In the genomic region with DNA sequence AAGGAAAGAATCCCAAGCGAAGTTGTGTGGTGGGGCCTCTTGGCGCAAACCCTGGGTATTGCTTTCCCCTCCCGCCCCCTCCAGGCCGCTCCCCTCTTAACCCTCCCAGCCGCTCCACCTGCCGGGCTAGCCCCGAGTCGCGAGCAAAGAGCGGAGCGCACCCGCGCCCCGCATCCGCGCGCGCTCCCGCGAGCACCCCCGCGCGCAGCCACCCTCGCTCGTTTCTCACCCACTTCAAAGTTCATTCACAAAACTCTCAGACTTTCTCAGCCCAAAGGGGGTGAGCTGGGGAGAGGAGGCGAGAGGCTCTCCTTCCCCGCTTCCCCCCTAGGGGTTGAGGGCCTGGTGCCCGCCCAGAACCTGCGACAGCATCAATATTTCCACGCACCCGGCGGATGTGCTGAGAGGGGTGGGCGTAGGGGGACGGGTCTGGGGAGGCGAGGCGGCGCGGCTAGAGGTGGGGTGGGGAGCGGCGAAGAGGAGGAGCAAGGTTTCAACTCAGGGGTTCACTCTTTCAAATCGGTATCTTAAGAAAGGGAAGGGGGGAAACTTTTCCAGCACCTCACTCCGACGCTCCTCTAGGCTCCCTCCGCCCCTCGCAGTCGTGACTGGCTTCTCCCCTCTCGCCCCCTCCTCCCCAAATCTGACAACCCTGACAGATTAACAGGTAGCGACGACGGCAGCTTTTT, we compare ENCODE assay signal across 8 cellular contexts. TPM values are rescaled to one million over a fixed set of nuclear protein-coding genes. Genes with fewer than 3 reads are reported as not detected.
A peak's percentile ranks its signal among the peaks of the same experiment; 100 is the strongest.
DNase-seq lines count a peak whose midpoint lies in the region; ATAC-seq, FAIRE-seq and TF ChIP-seq lines count a peak whose summit lies in the region.

No MANE protein-coding gene starts in this region.

- peaks cover 14% of the 10 kb centered on the region for H3K4me1 ChIP-seq in GM12878 (ENCODE audit: control insufficient read depth, insufficient read depth, low read length)

- peak; percentile 91 for DNase-seq in DMS53 (lab: John Stamatoyannopoulos, UW)
- DNase-seq in NCI-H128 (lab: John Stamatoyannopoulos, UW; ENCODE audit: unreplicated experiment): peak; percentile 73
- peak; percentile 92 for DNase-seq in UCSD-AML1 (lab: John Stamatoyannopoulos, UW; ENCODE audit: unreplicated experiment)
- no peak for DNase-seq in GM12878 (ENCODE audit: low read depth, low spot score)

- peak overlapping the region; percentile 71; the same call in 1 of the 2 replicates for H3K4me2 ChIP-seq in GM12878 (ENCODE audit: control insufficient read depth, insufficient read depth)

- H3K4me3 ChIP-seq in GM12878 (no peak overlapping the region), iPS-18c (ENCODE audit: insufficient read depth, low read depth, low read length) (peak overlapping the region; percentile 83), skin epidermis (peak overlapping the region; percentile 68 to 91 (median 82))

- RAD21 ChIA-PET in GM12878 (lab: Charles Lee; ENCODE audit: unreplicated experiment): no interaction called here

- H3K27me3 ChIP-seq in GM12878 (replicated peaks in 1 of 2; ENCODE audit: control insufficient read depth in 2 of 2, insufficient read depth in 2 of 2, low read length in 1 of 2): peaks cover 10 to 34% of the 10 kb centered on the region in 2 experiments

- H2AFZ ChIP-seq in GM12878 (ENCODE audit: control insufficient read depth, low read depth, low read length): no peak overlapping the region

- no peak overlapping the region for H3K9ac ChIP-seq in GM12878 (ENCODE audit: control insufficient read depth, insufficient read depth, low read length)

- no TSS peak for BruUV-seq in GM12878 (replicated peaks; lab: Mats Ljungman, UMichigan)

- SMC1A ChIA-PET in GM12878 (lab: Charles Lee; ENCODE audit: uncharacterized antibody, unreplicated experiment): no interaction called here

- ATAC-seq in GM12878 (peak; percentile 14), HG03442 (IDR thresholded peaks at IDR 0.05; ENCODE audit: unreplicated experiment) (no peak), GM21423 (IDR thresholded peaks at IDR 0.05; ENCODE audit: unreplicated experiment) (no peak)

- H3K36me3 ChIP-seq in GM12878 (ENCODE audit: control insufficient read depth in 2 of 2, insufficient read depth in 2 of 2, low read length in 1 of 2): no peaks in the 10 kb centered on the region

- 0% methylated on average over 9 of the region's 50 CpGs for WGBS in GM12878 (ENCODE audit: insufficient coverage, insufficient replicate concordance, low lambda C conversion rate, missing lambda C conversion rate)

- TF ChIP-seq EP300 in GM12878 (IDR thresholded peaks at IDR 0.05; ENCODE audit: borderline replicate concordance in 1 of 2, control insufficient read depth in 1 of 2, low read depth in 2 of 2, low read length in 2 of 2): no peak

- POLR2A ChIA-PET in GM12878 (lab: Charles Lee): no interaction called here

- H3K27ac ChIP-seq in GM12878 (ENCODE audit: control insufficient read depth, insufficient read depth) (no peak overlapping the region), skin epidermis (peak overlapping the region; percentile 36 to 100 (median 93))

- H3K9me3 ChIP-seq in GM12878 (replicated peaks; ENCODE audit: control insufficient read depth, insufficient read depth, low read length) (no peaks in the 10 kb centered on the region), iPS-18c (ENCODE audit: control insufficient read depth, insufficient read depth, low read length) (peaks cover 3% of the 10 kb centered on the region)

- intact Hi-C loops in GM12878 (cut with micrococcal nuclease; ENCODE audit: unreplicated experiment): no loop called here

- H3K79me2 ChIP-seq in GM12878 (ENCODE audit: control insufficient read depth, insufficient read depth, low read length): no peaks in the 10 kb centered on the region

- TF ChIP-seq POLR2A in GM12878 (IDR thresholded peaks at IDR 0.05; ENCODE audit: low read depth, low read length): no peak

- CTCF ChIA-PET in GM12878 (lab: Yijun Ruan, JAX): no interaction called here

- no peak for TF ChIP-seq CTCF in GM12878 (IDR thresholded peaks at IDR 0.05 in 2 of 3, conservative IDR thresholded peaks at IDR 0.05 in 1 of 3; ENCODE audit: control insufficient read depth in 2 of 3, extremely low read depth in 1 of 3, insufficient read depth in 1 of 3, low read depth in 3 of 3, low read length in 3 of 3)

- TF ChIP-seq RAD21 in GM12878 (IDR thresholded peaks at IDR 0.05; ENCODE audit: insufficient read depth, low read depth, low read length): no peak

- in situ Hi-C loops in GM12878 (cut with MboI): no loop called here

- H4K20me1 ChIP-seq in GM12878 (ENCODE audit: control insufficient read depth, insufficient read depth): no peaks in the 10 kb centered on the region

- no peak for FAIRE-seq in GM12878 (lab: Jason Lieb, UNC)

TF ChIP-seq in GM12878, 131 proteins besides CTCF, POLR2A, EP300 and RAD21:
- TF ChIP-seq FOXM1 (IDR thresholded peaks at IDR 0.05; ENCODE audit: low read depth, low read length) (no peak), ASH2L (IDR thresholded peaks at IDR 0.05; ENCODE audit: borderline replicate concordance, low read depth) (no peak), CHD4 (IDR thresholded peaks at IDR 0.05) (no peak), SMAD1 (IDR thresholded peaks at IDR 0.05; ENCODE audit: low read depth, partially characterized antibody) (no peak), KLF5 (IDR thresholded peaks at IDR 0.05; ENCODE audit: partially characterized antibody) (no peak), CBX3 (IDR thresholded peaks at IDR 0.05; ENCODE audit: borderline replicate concordance, low read depth) (no peak), ZNF217 (IDR thresholded peaks at IDR 0.05) (no peak), KDM1A (IDR thresholded peaks at IDR 0.05; ENCODE audit: borderline replicate concordance) (no peak)
- TF ChIP-seq, protein P1, sequence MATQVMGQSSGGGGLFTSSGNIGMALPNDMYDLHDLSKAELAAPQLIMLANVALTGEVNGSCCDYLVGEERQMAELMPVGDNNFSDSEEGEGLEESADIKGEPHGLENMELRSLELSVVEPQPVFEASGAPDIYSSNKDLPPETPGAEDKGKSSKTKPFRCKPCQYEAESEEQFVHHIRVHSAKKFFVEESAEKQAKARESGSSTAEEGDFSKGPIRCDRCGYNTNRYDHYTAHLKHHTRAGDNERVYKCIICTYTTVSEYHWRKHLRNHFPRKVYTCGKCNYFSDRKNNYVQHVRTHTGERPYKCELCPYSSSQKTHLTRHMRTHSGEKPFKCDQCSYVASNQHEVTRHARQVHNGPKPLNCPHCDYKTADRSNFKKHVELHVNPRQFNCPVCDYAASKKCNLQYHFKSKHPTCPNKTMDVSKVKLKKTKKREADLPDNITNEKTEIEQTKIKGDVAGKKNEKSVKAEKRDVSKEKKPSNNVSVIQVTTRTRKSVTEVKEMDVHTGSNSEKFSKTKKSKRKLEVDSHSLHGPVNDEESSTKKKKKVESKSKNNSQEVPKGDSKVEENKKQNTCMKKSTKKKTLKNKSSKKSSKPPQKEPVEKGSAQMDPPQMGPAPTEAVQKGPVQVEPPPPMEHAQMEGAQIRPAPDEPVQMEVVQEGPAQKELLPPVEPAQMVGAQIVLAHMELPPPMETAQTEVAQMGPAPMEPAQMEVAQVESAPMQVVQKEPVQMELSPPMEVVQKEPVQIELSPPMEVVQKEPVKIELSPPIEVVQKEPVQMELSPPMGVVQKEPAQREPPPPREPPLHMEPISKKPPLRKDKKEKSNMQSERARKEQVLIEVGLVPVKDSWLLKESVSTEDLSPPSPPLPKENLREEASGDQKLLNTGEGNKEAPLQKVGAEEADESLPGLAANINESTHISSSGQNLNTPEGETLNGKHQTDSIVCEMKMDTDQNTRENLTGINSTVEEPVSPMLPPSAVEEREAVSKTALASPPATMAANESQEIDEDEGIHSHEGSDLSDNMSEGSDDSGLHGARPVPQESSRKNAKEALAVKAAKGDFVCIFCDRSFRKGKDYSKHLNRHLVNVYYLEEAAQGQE (IDR thresholded peaks at IDR 0.05; ENCODE audit: low read depth, low read length): no peak
- TF ChIP-seq, protein P2, sequence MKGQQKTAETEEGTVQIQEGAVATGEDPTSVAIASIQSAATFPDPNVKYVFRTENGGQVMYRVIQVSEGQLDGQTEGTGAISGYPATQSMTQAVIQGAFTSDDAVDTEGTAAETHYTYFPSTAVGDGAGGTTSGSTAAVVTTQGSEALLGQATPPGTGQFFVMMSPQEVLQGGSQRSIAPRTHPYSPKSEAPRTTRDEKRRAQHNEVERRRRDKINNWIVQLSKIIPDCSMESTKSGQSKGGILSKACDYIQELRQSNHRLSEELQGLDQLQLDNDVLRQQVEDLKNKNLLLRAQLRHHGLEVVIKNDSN (IDR thresholded peaks at IDR 0.05; ENCODE audit: borderline replicate concordance, extremely low read length, insufficient read depth, low read depth, low read length): no peak
- TF ChIP-seq, protein P3, sequence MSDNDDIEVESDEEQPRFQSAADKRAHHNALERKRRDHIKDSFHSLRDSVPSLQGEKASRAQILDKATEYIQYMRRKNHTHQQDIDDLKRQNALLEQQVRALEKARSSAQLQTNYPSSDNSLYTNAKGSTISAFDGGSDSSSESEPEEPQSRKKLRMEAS (IDR thresholded peaks at IDR 0.05; ENCODE audit: low read depth, low read length): no peak

RNA-seq across cellular contexts. Expression of a gene that starts 1.8 kb away (rescaled TPM):
- total RNA-seq in GM12878 (2013; cell fraction: nucleolus; rRNA removed): 0.10 and 0.27 TPM in 2 replicates
- total RNA-seq in GM12878 (2014; rRNA removed) (0.05 and 0.06 TPM in 2 replicates), GM12878 (2014; rRNA removed; fragmentation: Illumina TruSeq; extraction: Trizol) (0.04 and 0.05 TPM in 2 replicates), GM12878 (2021) (0.16 and 0.28 TPM in 2 replicates)
- polyA plus RNA-seq in GM12878 (2011; ENCODE audit: low read depth): not detected
- polyA plus RNA-seq in GM12878 (2011; rRNA removed) (0.20 and 0.53 TPM in 2 replicates), GM12878 (2014; fragmentation: Illumina TruSeq; extraction: Trizol) (0.06 TPM in 1 of 2 replicates, not detected in the other), GM12878 (2014; fragmentation: Nextera tagmentation; extraction: Ambion mirVana) (under 1 TPM in 1 of 2 experiments, not detected in 1; under 0.01 TPM), GM12878 (2014; rRNA removed) (0.03 and 0.04 TPM in 2 replicates), GM12878 (2016; fragmentation: Nextera tagmentation; extraction: Ambion mirVana) (under 1 TPM in 1 of 2 experiments, not detected in 1; 0.09 TPM)
- polyA plus RNA-seq in GM12878 (2011; cell fraction: cytosol; rRNA removed): 0.20 and 0.24 TPM in 2 replicates
- polyA plus RNA-seq in GM12878 (2011; cell fraction: nucleus; rRNA removed): 0.22 and 0.28 TPM in 2 replicates
- polyA plus RNA-seq in GM12878 (2012): 0.03 TPM in 1 of 2 replicates, not detected in the other
- 0.66 and 0.77 TPM in 2 replicates for polyA minus RNA-seq in GM12878 (2011; rRNA and poly(A)+ RNA removed)
- 0.27 and 0.31 TPM in 2 replicates for polyA minus RNA-seq in GM12878 (2011; cell fraction: cytosol; rRNA and poly(A)+ RNA removed)
- polyA minus RNA-seq in GM12878 (2011; cell fraction: nucleus; rRNA and poly(A)+ RNA removed): 1.5 and 2.0 TPM in 2 replicates
